17 cellular contexts compared by ENCODE assay signal in genomic region chr10:118963341-118963740, GRCh38.
DNase-seq lines count a peak whose midpoint lies in the region; TF ChIP-seq lines count a peak whose summit lies in the region.
"Had no signal": no experiment of that assay in that cellular context is flagged by ENCODE, and none has a peak within 500 bp of the region (broad histone marks: within the 10 kb centered on the region; RNA-seq: fewer than 3 reads in every experiment).

No MANE protein-coding gene starts in this region.

- H3K27me3 Mint-ChIP-seq in type B pancreatic cell = no peaks in the 10 kb centered on the region

- H2BK12ac ChIP-seq in trophoblast cell (ENCODE audit: low read length) = no peak overlapping the region

- in situ Hi-C loops in G401 (cut with HindIII; ENCODE audit: low sequenced_read_pairs) = no loop called here

- no peak overlapping the region for H4K12ac ChIP-seq in trophoblast cell (ENCODE audit: low read depth, low read length)

- H3K79me2 ChIP-seq in trophoblast cell (ENCODE audit: control insufficient read depth, insufficient read depth, low read length, poor library complexity) = peaks cover 4% of the 10 kb centered on the region

- no peak overlapping the region for H3K9ac ChIP-seq in trophoblast cell (ENCODE audit: low read length)

- H4K8ac ChIP-seq in trophoblast cell (ENCODE audit: low read depth, low read length) = no peak overlapping the region

- no peak overlapping the region for H2AFZ ChIP-seq in trophoblast cell (ENCODE audit: insufficient read depth, low read length, poor library complexity)

- H3K9me3 Mint-ChIP-seq in type B pancreatic cell = peaks cover 7% of the 10 kb centered on the region
- H3K9me3 Mint-ChIP-seq: CD4-positive, alpha-beta T cell had no signal

- H2BK120ac ChIP-seq in trophoblast cell (ENCODE audit: insufficient read depth, low read length, poor library complexity) = no peak overlapping the region

- H3K18ac ChIP-seq in trophoblast cell (ENCODE audit: low read length) = no peak overlapping the region

- DNase-seq in ecto neural progenitor cell (ENCODE audit: low spot score) (peak; percentile 32), mesenteric fat pad (ENCODE audit: low spot score) (peak; percentile 71), trophoblast cell (no peak), type B pancreatic cell (ENCODE audit: extremely low spot score, unreplicated experiment) (no peak), cerebellar nuclear complex (lab: John Stamatoyannopoulos, UW) (no peak), G401 (ENCODE audit: low spot score) (no peak), SHP77 (lab: John Stamatoyannopoulos, UW) (no peak), iPS-NIHi11 (ENCODE audit: low spot score) (no peak)
- DNase-seq: ACHN; AML-193; Caco-2; CD4-positive, alpha-beta T cell; GDM1; GOT3; H7 had no signal

- no peak overlapping the region for H3K23ac ChIP-seq in trophoblast cell (ENCODE audit: low read length)

- H3K4me3 ChIP-seq in trophoblast cell (ENCODE audit: low read depth, low read length) = no peak overlapping the region

- H2BK5ac ChIP-seq in trophoblast cell (ENCODE audit: low read depth, low read length, poor library complexity) = no peak overlapping the region

- no peak overlapping the region for H3K4me2 ChIP-seq in trophoblast cell (ENCODE audit: low read length)

- peak overlapping the region; percentile 19 for H4K91ac ChIP-seq in trophoblast cell (ENCODE audit: low read depth, low read length)

- no peaks in the 10 kb centered on the region for H3K27me3 ChIP-seq in trophoblast cell (ENCODE audit: insufficient read depth, low read length)

- H3K9me3 ChIP-seq in trophoblast cell (ENCODE audit: insufficient read depth, low read depth, low read length) = peaks cover 1% of the 10 kb centered on the region

- H3K4me1 Mint-ChIP-seq in type B pancreatic cell (ENCODE audit: unreplicated experiment) = peaks cover 32% of the 10 kb centered on the region
- H3K4me1 Mint-ChIP-seq: IgD-negative memory B cell had no signal

- WGBS in trophoblast cell (ENCODE audit: extremely low coverage, insufficient coverage, insufficient read length) = no CpG with 5 or more reads among the region's 10 CpGs

- H3K4me3 Mint-ChIP-seq in type B pancreatic cell = no peak overlapping the region
- H3K4me3 Mint-ChIP-seq: CD4-positive, alpha-beta T cell; IgD-negative memory B cell had no signal

- H3K36me3 Mint-ChIP-seq in type B pancreatic cell = peaks cover 3% of the 10 kb centered on the region
- H3K36me3 Mint-ChIP-seq: IgD-negative memory B cell had no signal

- H3K36me3 ChIP-seq in trophoblast cell (ENCODE audit: control insufficient read depth in 1 of 2, insufficient read depth in 2 of 2, low read length in 2 of 2) = no peaks in the 10 kb centered on the region

- no peak overlapping the region for H3K27ac ChIP-seq in trophoblast cell (ENCODE audit: low read depth, low read length)
- H3K27ac ChIP-seq: C4-2B had no signal

- H3K27ac Mint-ChIP-seq in type B pancreatic cell = peak overlapping the region; percentile 57
- H3K27ac Mint-ChIP-seq: CD4-positive, alpha-beta T cell; IgD-negative memory B cell had no signal

- no peak overlapping the region for H3K14ac ChIP-seq in trophoblast cell (ENCODE audit: low read length)

- no peak overlapping the region for H3K4ac ChIP-seq in trophoblast cell (ENCODE audit: low read depth, low read length)

- peaks cover 12% of the 10 kb centered on the region for H3K79me1 ChIP-seq in trophoblast cell (ENCODE audit: low read length)

- no peak for TF ChIP-seq CTCF in type B pancreatic cell (conservative IDR thresholded peaks at IDR 0.05)

- peaks cover 31 to 37% of the 10 kb centered on the region in 2 experiments for H3K4me1 ChIP-seq in trophoblast cell (ENCODE audit: control insufficient read depth in 1 of 2, insufficient read depth in 2 of 2, low read length in 2 of 2)

- H2AK5ac ChIP-seq in trophoblast cell (ENCODE audit: low read length) = no peak overlapping the region

Comparison
In these comparisons a context has a peak if more than half of its experiments do, and no peak if none do; other contexts are left out.
1. DNase-seq: peak in ecto neural progenitor cell (single experiment) and mesenteric fat pad (single experiment); none in trophoblast cell (0 of 2), type B pancreatic cell (single experiment), cerebellar nuclear complex (0 of 2), G401 (single experiment), SHP77 (0 of 2) and iPS-NIHi11 (single experiment).